ENCODE assay signal across 24 cellular contexts in the genomic region with DNA sequence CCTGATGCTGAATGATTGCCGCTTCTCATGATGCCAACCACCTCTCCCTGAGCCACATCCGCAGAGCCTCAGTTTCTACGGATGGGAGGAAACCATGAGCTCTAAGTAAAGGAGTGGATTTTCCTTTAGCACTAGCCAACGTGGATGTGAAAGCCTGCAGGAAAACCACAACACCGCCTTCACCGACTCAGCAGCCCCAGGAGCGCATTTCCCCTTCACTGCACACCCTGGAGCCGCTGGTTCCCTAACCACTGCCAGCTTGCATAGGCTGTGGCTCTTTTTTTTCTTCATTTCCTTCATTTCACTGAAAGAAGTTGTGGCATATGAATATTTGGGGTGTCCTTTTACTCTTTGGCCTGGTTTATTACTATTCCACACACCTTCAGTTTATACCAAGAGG. TPM values are rescaled to one million over a fixed set of nuclear protein-coding genes. Genes with fewer than 3 reads are reported as not detected.
DNase-seq lines count a peak whose midpoint lies in the region; ATAC-seq, FAIRE-seq and TF ChIP-seq lines count a peak whose summit lies in the region.
"Had no signal": no experiment of that assay in that cellular context is flagged by ENCODE, and none has a peak within 500 bp of the region (broad histone marks: within the 10 kb centered on the region; RNA-seq: fewer than 3 reads in every experiment).

No MANE protein-coding gene starts in this region.

- no peaks in the 10 kb centered on the region for H3K36me3 ChIP-seq in left lung
- H3K36me3 ChIP-seq in kidney (ENCODE audit: control insufficient read depth in 1 of 2, insufficient read depth in 2 of 2, low read length in 2 of 2): no peaks in the 10 kb centered on the region
- no peaks in the 10 kb centered on the region for H3K36me3 ChIP-seq in BE2C
- H3K36me3 ChIP-seq: gastroesophageal sphincter, MG63, ovary, SJCRH30 had no signal

- intact Hi-C loops in CD14-positive monocyte (cut with micrococcal nuclease): no loop called here
- intact Hi-C loops in left lung (cut with DNase I): no loop called here
- intact Hi-C loops in kidney (cut with DNase I): no loop called here

- peaks cover 0 to 22% of the 10 kb centered on the region in 2 donors for H3K4me1 ChIP-seq in left lung
- H3K4me1 ChIP-seq in kidney (ENCODE audit: control insufficient read depth in 1 of 2, insufficient read depth in 1 of 2, low read depth in 1 of 2, low read length in 2 of 2): no peaks in the 10 kb centered on the region
- no peaks in the 10 kb centered on the region for H3K4me1 ChIP-seq in BE2C
- H3K4me1 ChIP-seq: gastroesophageal sphincter had no signal

- H3K36me3 Mint-ChIP-seq in CD14-positive monocyte: peaks cover 0 to 2% of the 10 kb centered on the region in 2 donors
- H3K36me3 Mint-ChIP-seq in activated T-cell treated with anti-CD3 and anti-CD28 coated beads, Interleukin-2, amount 50 U/mL, for 4 hours (ENCODE audit: insufficient read depth): no peaks in the 10 kb centered on the region

- H3K27me3 Mint-ChIP-seq in CD14-positive monocyte (ENCODE audit: low read depth in 3 of 3): peaks cover 1 to 13% (median 12%) of the 10 kb centered on the region in 3 donors
- peaks cover 3% of the 10 kb centered on the region for H3K27me3 Mint-ChIP-seq in activated T-cell treated with anti-CD3 and anti-CD28 coated beads, Interleukin-2, amount 50 U/mL, for 4 hours (ENCODE audit: low read depth)

- H3K4me3 Mint-ChIP-seq in CD14-positive monocyte: peak overlapping the region; percentile 55 to 82
- H3K4me3 Mint-ChIP-seq in activated T-cell treated with anti-CD3 and anti-CD28 coated beads, Interleukin-2, amount 50 U/mL, for 4 hours: no peak overlapping the region
- H3K4me3 Mint-ChIP-seq: naive B cell had no signal

- H3K9me3 ChIP-seq in left lung (no peaks in the 10 kb centered on the region), kidney (ENCODE audit: control insufficient read depth in 1 of 2, low read length in 2 of 2) (no peaks in the 10 kb centered on the region), BE2C (no peaks in the 10 kb centered on the region; the same call in 1 of the 2 replicates)
- H3K9me3 ChIP-seq: gastroesophageal sphincter, MG63, ovary had no signal

- no peak overlapping the region for H3K9ac ChIP-seq in kidney (ENCODE audit: low read length in 2 of 2)

- DNase-seq in CD14-positive monocyte (ENCODE audit: low spot score): peak; percentile 49
- peak; percentile 11 for DNase-seq in HT1080 (ENCODE audit: low read depth)
- peak; percentile 68 for DNase-seq in SKM-1 treated with dmso at 0.1 percent for 144 hours (lab: John Stamatoyannopoulos, UW; ENCODE audit: unreplicated experiment)
- peak in 1 of 2 donors; percentile 73 for DNase-seq in left lung
- DNase-seq in kidney: no peak
- no peak for DNase-seq in activated T-cell treated with anti-CD3 and anti-CD28 coated beads, Interleukin-2, amount 50 U/mL, for 4 hours
- no peak for DNase-seq in BE2C
- DNase-seq: activated CD4-positive, alpha-beta T cell treated with anti-CD3 and anti-CD28 coated beads for 4 hours; activated effector memory CD4-positive, alpha-beta T cell treated with anti-CD3 and anti-CD28 coated beads, Interleukin-2, amount 50 U/mL, for 16 hours; MG63; naive B cell; NCI-H2029; NCI-H446 treated with DMSO at 0.1 percent for 48 hours; ovary; SJCRH30; small intestine; stimulated activated CD8-positive, alpha-beta memory T cell treated with anti-CD3 and anti-CD28 coated beads, Interleukin-4, amount 100 ng/mL, for 48 hours had no signal

- peak; percentile 47 for ATAC-seq in left lung
- no peak for ATAC-seq in GM18517 (IDR thresholded peaks at IDR 0.05; ENCODE audit: unreplicated experiment)
- no peak for ATAC-seq in activated T-cell treated with anti-CD3 and anti-CD28 coated beads, Interleukin-2, amount 50 U/mL, for 4 hours
- ATAC-seq: gastroesophageal sphincter had no signal

- H3K4me3 ChIP-seq in left lung (no peak overlapping the region), kidney (ENCODE audit: low read length in 2 of 2) (no peak overlapping the region), BE2C (ENCODE audit: low read depth, low read length) (no peak overlapping the region)
- H3K4me3 ChIP-seq: gastroesophageal sphincter, MG63, ovary, SJCRH30 had no signal

- no peak for FAIRE-seq in kidney (lab: Jason Lieb, UNC)
- FAIRE-seq: GM12892, small intestine had no signal

- no peak overlapping the region for H3K27ac Mint-ChIP-seq in CD14-positive monocyte
- H3K27ac Mint-ChIP-seq: naive B cell had no signal

- TF ChIP-seq CTCF in CD14-positive monocyte (IDR thresholded peaks at IDR 0.05) (no peak), left lung (IDR thresholded peaks at IDR 0.05) (no peak), kidney (IDR thresholded peaks at IDR 0.05; ENCODE audit: borderline replicate concordance, extremely low read depth, insufficient read depth) (no peak), BE2C (IDR thresholded peaks at IDR 0.05; ENCODE audit: low read depth, low read length) (no peak)

- H3K9me3 Mint-ChIP-seq in CD14-positive monocyte: peaks cover 5 to 13% (median 9%) of the 10 kb centered on the region in 7 donors
- peaks cover 3% of the 10 kb centered on the region for H3K9me3 Mint-ChIP-seq in activated T-cell treated with anti-CD3 and anti-CD28 coated beads, Interleukin-2, amount 50 U/mL, for 4 hours

- H3K27ac ChIP-seq in left lung: peak overlapping the region in 1 of 2 donors; percentile 48
- no peak overlapping the region for H3K27ac ChIP-seq in kidney (ENCODE audit: low read depth in 2 of 2, low read length in 2 of 2)
- H3K27ac ChIP-seq: gastroesophageal sphincter, ovary, SJCRH30 had no signal

- H3K27me3 ChIP-seq in left lung: peaks cover 0 to 12% of the 10 kb centered on the region in 2 donors
- no peaks in the 10 kb centered on the region for H3K27me3 ChIP-seq in BE2C
- H3K27me3 ChIP-seq: MG63, ovary, SJCRH30 had no signal

- peaks cover 33% of the 10 kb centered on the region for H3K4me1 Mint-ChIP-seq in CD14-positive monocyte
- no peaks in the 10 kb centered on the region for H3K4me1 Mint-ChIP-seq in activated T-cell treated with anti-CD3 and anti-CD28 coated beads, Interleukin-2, amount 50 U/mL, for 4 hours (ENCODE audit: low read depth)

RNA-seq across cellular contexts. Expression of a gene that starts 50.5 kb away (rescaled TPM):
- polyA plus RNA-seq in CD14-positive monocyte (not detected), kidney (ENCODE audit: insufficient read depth, low read depth, low replicate concordance) (not detected)
- total RNA-seq in HT1080 (2014; rRNA removed; shearing (Covaris generic)): not detected in 2 replicates
- polyA plus RNA-seq in HT1080 (2015; cell fraction: cytosol; rRNA removed): not detected in 2 replicates
- not detected in 2 replicates for polyA plus RNA-seq in HT1080 (2015; cell fraction: nucleus; rRNA removed)
- total RNA-seq in left lung (not detected), kidney (not detected)
- not detected for total RNA-seq in activated T-cell treated with anti-CD3 and anti-CD28 coated beads, Interleukin-2, amount 50 U/mL, for 4 hours
- not detected for polyA plus RNA-seq in BE2C (2012; ENCODE audit: insufficient read depth, insufficient read length, low read depth)
- total RNA-seq: lung microvascular endothelial cell; SJCRH30; subcutaneous adipose tissue; T-helper 2 cell treated with Interferon-gamma antibody and Interleukin-4, amounts not matched to agents 100 ng/mL and 5 ng/mL, for 36 hours had no signal
- polyA plus RNA-seq: esophagus, ovary had no signal

Comparison
In these comparisons a context has a peak if more than half of its experiments do, and no peak if none do; other contexts are left out.
1. DNase-seq: peak in CD14-positive monocyte (single experiment), HT1080 (single experiment) and SKM-1 treated with dmso at 0.1 percent for 144 hours (single experiment); none in kidney (single experiment), activated T-cell treated with anti-CD3 and anti-CD28 coated beads, Interleukin-2, amount 50 U/mL, for 4 hours (single experiment) and BE2C (single experiment).